ENCODE assay signal across 16 cellular contexts in the genomic region with DNA sequence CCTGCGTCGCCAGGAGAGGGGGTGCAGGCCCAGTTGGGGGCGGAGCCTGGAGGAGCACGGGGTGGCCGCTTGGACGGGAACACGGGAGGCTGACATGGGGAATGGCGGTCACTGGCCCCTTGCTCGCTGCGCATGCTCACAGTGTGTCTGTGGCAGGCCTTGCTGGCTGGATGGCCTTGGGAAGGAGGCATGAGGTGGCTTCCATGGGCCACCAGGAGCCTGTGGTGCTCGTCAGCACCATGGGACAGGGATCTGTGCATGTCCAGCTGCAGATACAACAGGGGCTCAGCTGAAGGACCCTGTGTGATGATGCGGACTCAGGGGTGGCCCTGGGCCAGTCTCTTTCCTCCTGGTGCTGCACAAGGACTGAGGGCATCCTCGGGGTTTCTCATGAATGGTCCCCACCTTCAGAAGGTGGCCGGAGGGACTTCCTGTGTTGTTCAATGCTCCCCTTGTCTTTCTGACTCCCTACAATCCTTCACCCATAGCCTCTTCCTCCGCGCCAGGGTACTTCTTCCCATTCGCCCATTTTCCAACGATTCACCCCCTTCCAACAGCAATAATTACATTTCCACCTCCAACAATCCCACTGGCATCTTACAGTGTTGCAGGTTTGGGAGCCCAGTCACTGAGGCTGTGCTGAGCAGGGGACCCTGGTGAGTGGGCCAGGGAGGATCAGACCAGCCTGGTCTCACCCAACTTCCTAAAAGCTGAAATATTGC. TPM values are rescaled to one million over a fixed set of nuclear protein-coding genes. Genes with fewer than 3 reads are reported as not detected.
A peak's percentile ranks its signal among the peaks of the same experiment; 100 is the strongest.
DNase-seq lines count a peak whose midpoint lies in the region; ATAC-seq, FAIRE-seq and TF ChIP-seq lines count a peak whose summit lies in the region.
"Had no signal": no experiment of that assay in that cellular context is flagged by ENCODE, and none has a peak within 500 bp of the region (broad histone marks: within the 10 kb centered on the region; RNA-seq: fewer than 3 reads in every experiment).

No MANE protein-coding gene starts in this region.

- no peaks in the 10 kb centered on the region for H3K27me3 ChIP-seq in CD4-positive, alpha-beta T cell (ENCODE audit: control insufficient read depth, insufficient read depth, low read length)
- H3K27me3 ChIP-seq in bronchial epithelial cell (ENCODE audit: control insufficient read depth, insufficient read depth, low read length) (no peaks in the 10 kb centered on the region), adrenal gland (no peaks in the 10 kb centered on the region)
- H3K27me3 ChIP-seq: right atrium auricular region, upper lobe of left lung had no signal

- H3K36me3 ChIP-seq in bronchial epithelial cell (ENCODE audit: control insufficient read depth, insufficient read depth, low read length) (no peaks in the 10 kb centered on the region), adrenal gland (replicated peaks in 1 of 2) (no peaks in the 10 kb centered on the region)
- H3K36me3 ChIP-seq: right atrium auricular region, upper lobe of left lung had no signal

- WGBS in adrenal gland, 4 donors = 80 to 91% (median 87%) methylated on average over 8 to 18 of the region's 18 CpGs

- no peak for TF ChIP-seq POLR2A in adrenal gland (IDR thresholded peaks at IDR 0.05)

- no peak for ATAC-seq in CD4-positive, alpha-beta T cell (ENCODE audit: poor library complexity)
- no peak for ATAC-seq in GM18909 (IDR thresholded peaks at IDR 0.05; ENCODE audit: poor library complexity, unreplicated experiment)
- ATAC-seq: activated CD8-positive, alpha-beta memory T cell treated with anti-CD3 and anti-CD28 coated beads, Interleukin-2, amount 10 ng/mL, durations not matched to agents 7 days and 5 days had no signal

- H3K9me3 Mint-ChIP-seq in CD4-positive, alpha-beta T cell = no peaks in the 10 kb centered on the region

- H3K4me1 Mint-ChIP-seq in CD4-positive, alpha-beta T cell (ENCODE audit: low read depth) = peaks cover 84% of the 10 kb centered on the region

- no peaks in the 10 kb centered on the region for H3K27me3 Mint-ChIP-seq in CD4-positive, alpha-beta T cell
- H3K27me3 Mint-ChIP-seq: activated CD8-positive, alpha-beta memory T cell treated with anti-CD3 and anti-CD28 coated beads, Interleukin-2, amount 10 ng/mL, durations not matched to agents 7 days and 5 days had no signal

- no peak overlapping the region for H3K27ac ChIP-seq in 22Rv1
- no peak overlapping the region for H3K27ac ChIP-seq in CD4-positive, alpha-beta T cell (ENCODE audit: low read depth, low read length)
- H3K27ac ChIP-seq in adrenal gland = no peak overlapping the region
- H3K27ac ChIP-seq: epithelial cell of prostate, right atrium auricular region, upper lobe of left lung had no signal

- intact Hi-C loops in CD4-positive, alpha-beta T cell (cut with DNase I, micrococcal nuclease) = no loop called here
- intact Hi-C loops in adrenal gland (cut with DNase I) = no loop called here

- peak overlapping the region; percentile 49 for H3K27ac Mint-ChIP-seq in CD4-positive, alpha-beta T cell
- H3K27ac Mint-ChIP-seq: activated CD8-positive, alpha-beta memory T cell treated with anti-CD3 and anti-CD28 coated beads, Interleukin-2, amount 10 ng/mL, durations not matched to agents 7 days and 5 days had no signal

- H3K4me3 ChIP-seq in LNCaP clone FGC (ENCODE audit: low read depth, low read length) (no peak overlapping the region), bronchial epithelial cell (ENCODE audit: low read depth, low read length) (no peak overlapping the region), adrenal gland (no peak overlapping the region)
- H3K4me3 ChIP-seq: right atrium auricular region, upper lobe of left lung had no signal

- TF ChIP-seq CTCF in 22Rv1 (IDR thresholded peaks at IDR 0.05) = peak; percentile 83
- TF ChIP-seq CTCF in CD4-positive, alpha-beta T cell (IDR thresholded peaks at IDR 0.05) = no peak
- TF ChIP-seq CTCF in LNCaP clone FGC (IDR thresholded peaks at IDR 0.05; ENCODE audit: control insufficient read depth, extremely low read depth, insufficient read depth) = 0 out of 2 replicates have a peak, but pooled peaks have one; percentile 28
- peak; percentile 10 for TF ChIP-seq CTCF in bronchial epithelial cell (IDR thresholded peaks at IDR 0.05; ENCODE audit: insufficient read depth, low read length, severe bottlenecking)
- TF ChIP-seq CTCF in adrenal gland (IDR thresholded peaks at IDR 0.05) = no peak

- peaks cover 10 to 12% of the 10 kb centered on the region in 2 donors for H3K4me1 ChIP-seq in adrenal gland (replicated peaks in 1 of 2)
- H3K4me1 ChIP-seq: right atrium auricular region had no signal

- CTCF ChIA-PET in CD4-positive, alpha-beta T cell (lab: Charles Lee) = no interaction called here

- DNase-seq in CD4-positive, alpha-beta T cell = no peak
- DNase-seq in LNCaP clone FGC (ENCODE audit: low read depth) (no peak), bronchial epithelial cell (ENCODE audit: low read depth) (no peak), AG08396 (ENCODE audit: low spot score) (no peak), DMS114 treated with DMSO at 0.1 percent for 48 hours (lab: John Stamatoyannopoulos, UW; ENCODE audit: unreplicated experiment) (no peak), adrenal gland (no peak)
- DNase-seq: activated CD8-positive, alpha-beta memory T cell treated with anti-CD3 and anti-CD28 coated beads, Interleukin-2, amount 10 ng/mL, durations not matched to agents 7 days and 5 days; DMS153; immature natural killer cell; IMR-90; NCI-H2227 treated with DMSO at 0.1 percent for 48 hours had no signal

- peaks cover 9% of the 10 kb centered on the region for H3K36me3 Mint-ChIP-seq in CD4-positive, alpha-beta T cell (ENCODE audit: low read depth)

- no peak for FAIRE-seq in bronchial epithelial cell (lab: Jason Lieb, UNC)

- POLR2A ChIA-PET in CD4-positive, alpha-beta T cell (lab: Charles Lee) = interaction anchor here (0.9 to 1.2 kb wide), 2 partner anchors 9 kb away, joined by 3 read pairs; no protein-coding TSS in a partner anchor

- H3K9me3 ChIP-seq in CD4-positive, alpha-beta T cell (ENCODE audit: control insufficient read depth, low read length) = no peaks in the 10 kb centered on the region
- no peaks in the 10 kb centered on the region for H3K9me3 ChIP-seq in adrenal gland (replicated peaks in 1 of 3)
- H3K9me3 ChIP-seq: right atrium auricular region, upper lobe of left lung had no signal

- H3K4me3 Mint-ChIP-seq in CD4-positive, alpha-beta T cell = peak overlapping the region; percentile 2
- H3K4me3 Mint-ChIP-seq: activated CD8-positive, alpha-beta memory T cell treated with anti-CD3 and anti-CD28 coated beads, Interleukin-2, amount 10 ng/mL, durations not matched to agents 7 days and 5 days had no signal

RNA-seq across cellular contexts. Expression of a gene that starts 3.4 kb away (rescaled TPM):
- 10 to 100 TPM; 55.3 to 64.1 TPM for total RNA-seq in CD4-positive, alpha-beta T cell
- total RNA-seq in bronchial epithelial cell (1.6 and 3.6 TPM in 2 replicates), adrenal gland (10 to 100 TPM in 7 of 8 donors, 1 to 10 TPM in 1; 6.5 to 28.6 (median 15.6) TPM)
- polyA plus RNA-seq in adrenal gland = 10 to 100 TPM; 22.4 to 25.6 (median 23.4) TPM

Comparison
In these comparisons a context has a peak if more than half of its experiments do, and no peak if none do; other contexts are left out.
1. CTCF ChIP-seq: peak in 22Rv1 (single experiment), LNCaP clone FGC (single experiment) and bronchial epithelial cell (single experiment); none in CD4-positive, alpha-beta T cell (single experiment) and adrenal gland (0 of 6).